ENCODE assay signal across 11 cellular contexts in the genomic region with DNA sequence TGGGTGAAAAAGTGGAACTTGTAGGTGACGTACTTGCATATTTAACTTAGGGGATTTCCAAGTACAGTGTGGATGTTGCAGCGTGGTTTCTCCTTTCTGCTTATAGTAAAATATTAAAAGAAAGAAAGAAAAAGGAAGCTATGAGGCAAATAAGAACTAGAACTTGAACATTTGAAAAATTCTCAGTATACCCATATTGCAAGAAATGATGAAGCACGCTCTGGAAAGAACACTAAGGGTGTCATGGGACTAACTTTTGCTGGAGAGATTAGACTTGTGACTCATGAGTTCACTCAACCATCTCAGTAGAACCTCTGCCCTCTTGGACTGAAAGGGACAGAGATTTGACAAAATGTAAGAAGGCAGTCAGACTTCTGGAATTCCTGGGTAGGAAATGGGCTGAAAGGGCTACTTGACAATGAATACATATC.
A peak's percentile ranks its signal among the peaks of the same experiment; 100 is the strongest.
DNase-seq lines count a peak whose midpoint lies in the region; ATAC-seq and TF ChIP-seq lines count a peak whose summit lies in the region.
"Had no signal": no experiment of that assay in that cellular context is flagged by ENCODE, and none has a peak within 500 bp of the region (broad histone marks: within the 10 kb centered on the region; RNA-seq: fewer than 3 reads in every experiment).

No MANE protein-coding gene starts in this region.

- H4K8ac ChIP-seq in IMR-90 (ENCODE audit: low read depth in 2 of 2, low read length in 2 of 2), result no peak overlapping the region

- no peak for TF ChIP-seq CTCF in IMR-90 (conservative IDR thresholded peaks at IDR 0.05; ENCODE audit: low read depth, low read length)

- no peaks in the 10 kb centered on the region for H3K36me3 ChIP-seq in IMR-90 (ENCODE audit: control insufficient read depth, insufficient read depth, low read length)

- no peaks in the 10 kb centered on the region for H3K9me3 ChIP-seq in IMR-90 (ENCODE audit: control insufficient read depth, insufficient read depth, low read length)

- peak overlapping the region; percentile 62 for H3K4me3 Mint-ChIP-seq in memory B cell
- no peak overlapping the region for H3K4me3 Mint-ChIP-seq in activated naive CD8-positive, alpha-beta T cell treated with anti-CD3 and anti-CD28 coated beads for 36 hours
- H3K4me3 Mint-ChIP-seq: activated naive CD8-positive, alpha-beta T cell treated with anti-CD3 and anti-CD28 coated beads, Interleukin-2, amount 50 U/mL, for 24 hours had no signal

- no peaks in the 10 kb centered on the region for H3K4me1 ChIP-seq in IMR-90 (ENCODE audit: control insufficient read depth, insufficient read depth, low read length)

- POLR2A ChIA-PET in IMR-90 (lab: Charles Lee; ENCODE audit: unreplicated experiment), result no interaction called here

- dilution Hi-C loops in IMR-90 (cut with HindIII; ENCODE audit: low sequenced_read_pairs, unreplicated experiment), result no loop called here

- H3K9me1 ChIP-seq in IMR-90 (ENCODE audit: insufficient read depth, low read length), result no peaks in the 10 kb centered on the region

- H2BK15ac ChIP-seq in IMR-90 (ENCODE audit: low read depth, low read length), result no peak overlapping the region

- no TSS peak for BruUV-seq in IMR-90 (replicated peaks; lab: Mats Ljungman, UMichigan)

- no peak overlapping the region for H3K27ac ChIP-seq in IMR-90 (ENCODE audit: insufficient read depth, low read length)

- H3K9me3 Mint-ChIP-seq in memory B cell, result no peaks in the 10 kb centered on the region
- no peaks in the 10 kb centered on the region for H3K9me3 Mint-ChIP-seq in activated naive CD8-positive, alpha-beta T cell treated with anti-CD3 and anti-CD28 coated beads for 36 hours

- peak overlapping the region; percentile 99 for H3K27ac Mint-ChIP-seq in memory B cell
- no peak overlapping the region for H3K27ac Mint-ChIP-seq in activated naive CD8-positive, alpha-beta T cell treated with anti-CD3 and anti-CD28 coated beads for 36 hours
- H3K27ac Mint-ChIP-seq: activated naive CD8-positive, alpha-beta T cell treated with anti-CD3 and anti-CD28 coated beads, Interleukin-2, amount 50 U/mL, for 24 hours had no signal

- in situ Hi-C loops in IMR-90 (cut with MboI; ENCODE audit: low sequenced_read_pairs), result no loop called here

- no peak overlapping the region for H2AK9ac ChIP-seq in IMR-90 (replicated peaks; ENCODE audit: low read depth, low read length, poor library complexity)

- H4K91ac ChIP-seq in IMR-90 (ENCODE audit: insufficient read depth, low read depth, low read length), result no peak overlapping the region

- DNase-seq in IMR-90 (peak; percentile 74), memory B cell (ENCODE audit: low spot score in 2 of 2) (peak in 1 of 2 donors; percentile 46), NCI-H2029 (lab: John Stamatoyannopoulos, UW) (no peak), erythroblast (lab: John Stamatoyannopoulos, UW) (no peak), NCI-H526 treated with DMSO at 0.1 percent for 48 hours (lab: John Stamatoyannopoulos, UW) (no peak)
- DNase-seq in activated naive CD8-positive, alpha-beta T cell treated with anti-CD3 and anti-CD28 coated beads for 36 hours, result no peak
- DNase-seq: activated naive CD8-positive, alpha-beta T cell treated with anti-CD3 and anti-CD28 coated beads, Interleukin-2, amount 50 U/mL, for 24 hours; islet precursor cell; NCI-H1105 had no signal

- no peak overlapping the region for H2AK5ac ChIP-seq in IMR-90 (ENCODE audit: low read depth, low read length)

- no peaks in the 10 kb centered on the region for H3K79me1 ChIP-seq in IMR-90 (ENCODE audit: low read depth in 1 of 2, low read length in 2 of 2)

- no peak for TF ChIP-seq RAD21 in IMR-90 (IDR thresholded peaks at IDR 0.05; ENCODE audit: low read length)

- no peak overlapping the region for H3K23ac ChIP-seq in IMR-90 (ENCODE audit: low read depth, low read length)

- peaks cover 32% of the 10 kb centered on the region for H3K4me1 Mint-ChIP-seq in memory B cell
- H3K4me1 Mint-ChIP-seq in activated naive CD8-positive, alpha-beta T cell treated with anti-CD3 and anti-CD28 coated beads for 36 hours, result no peaks in the 10 kb centered on the region
- H3K4me1 Mint-ChIP-seq: activated naive CD8-positive, alpha-beta T cell treated with anti-CD3 and anti-CD28 coated beads, Interleukin-2, amount 50 U/mL, for 24 hours had no signal

- H3K36me3 Mint-ChIP-seq in memory B cell, result peaks cover 2% of the 10 kb centered on the region
- no peaks in the 10 kb centered on the region for H3K36me3 Mint-ChIP-seq in activated naive CD8-positive, alpha-beta T cell treated with anti-CD3 and anti-CD28 coated beads for 36 hours

- no peak overlapping the region for H2BK20ac ChIP-seq in IMR-90 (ENCODE audit: low read depth, low read length)

- no peak overlapping the region for H3K56ac ChIP-seq in IMR-90 (ENCODE audit: extremely low read depth, insufficient read depth, low read length)

- no peaks in the 10 kb centered on the region for H3K27me3 Mint-ChIP-seq in memory B cell
- no peaks in the 10 kb centered on the region for H3K27me3 Mint-ChIP-seq in activated naive CD8-positive, alpha-beta T cell treated with anti-CD3 and anti-CD28 coated beads for 36 hours
- H3K27me3 Mint-ChIP-seq: activated naive CD8-positive, alpha-beta T cell treated with anti-CD3 and anti-CD28 coated beads, Interleukin-2, amount 50 U/mL, for 24 hours had no signal

- intact Hi-C loops in IMR-90 (cut with micrococcal nuclease), result no loop called here

- no peak overlapping the region for H3K14ac ChIP-seq in IMR-90 (replicated peaks; ENCODE audit: low read depth, low read length)

- H3K4ac ChIP-seq in IMR-90 (ENCODE audit: low read depth, low read length), result no peak overlapping the region

- H3K4me3 ChIP-seq in IMR-90 (ENCODE audit: insufficient read depth, low read depth, low read length), result no peak overlapping the region

- H2BK5ac ChIP-seq in IMR-90 (ENCODE audit: low read depth, low read length, poor library complexity, severe bottlenecking), result no peak overlapping the region

- no peaks in the 10 kb centered on the region for H3K27me3 ChIP-seq in IMR-90 (ENCODE audit: control insufficient read depth, insufficient read depth, low read length)

- no CpG with 5 or more reads among the region's 3 CpGs for WGBS in IMR-90 (ENCODE audit: extremely low coverage in 2 of 2, insufficient read length in 1 of 2), 2 experiments

- H4K20me1 ChIP-seq in IMR-90 (ENCODE audit: insufficient read depth, low read length), result no peaks in the 10 kb centered on the region

- no peak overlapping the region for H3K4me2 ChIP-seq in IMR-90 (ENCODE audit: low read depth, low read length)

- ATAC-seq in GM18873 (IDR thresholded peaks at IDR 0.05; ENCODE audit: low FRiP score, unreplicated experiment), result peak; percentile 93
- ATAC-seq in HG02678 (IDR thresholded peaks at IDR 0.05; ENCODE audit: unreplicated experiment), result peak; percentile 88
- ATAC-seq in IMR-90 (ENCODE audit: low read depth), result peak; percentile 46
- peak; percentile 87 for ATAC-seq in memory B cell (ENCODE audit: low read depth)
- ATAC-seq: activated naive CD8-positive, alpha-beta T cell treated with anti-CD3 and anti-CD28 coated beads, Interleukin-2, amount 50 U/mL, for 24 hours had no signal

- H2BK120ac ChIP-seq in IMR-90 (ENCODE audit: low read depth, low read length), result no peak overlapping the region

- no peak overlapping the region for H2AFZ ChIP-seq in IMR-90 (replicated peaks; ENCODE audit: low read length, poor library complexity)

- no peak overlapping the region for H3K9ac ChIP-seq in IMR-90 (ENCODE audit: low read depth, low read length)

- CTCF ChIA-PET in IMR-90 (lab: Yijun Ruan, JAX), result no interaction called here

- H4K5ac ChIP-seq in IMR-90 (ENCODE audit: low read depth, low read length), result no peak overlapping the region

- no peak for TF ChIP-seq POLR2A in IMR-90 (IDR thresholded peaks at IDR 0.05; ENCODE audit: low read depth, low read length)
- no peak for TF ChIP-seq POLR2A in erythroblast (IDR thresholded peaks at IDR 0.05; ENCODE audit: low read length)

- no peak overlapping the region for H3K18ac ChIP-seq in IMR-90 (ENCODE audit: low read depth, low read length)

TF ChIP-seq in IMR-90, 13 proteins besides CTCF, POLR2A, EP300 and RAD21:
- TF ChIP-seq MAZ (IDR thresholded peaks at IDR 0.05; ENCODE audit: borderline replicate concordance, low read depth, low read length) (no peak), BHLHE40 (IDR thresholded peaks at IDR 0.05; ENCODE audit: low read depth, low read length) (no peak), RFX5 (IDR thresholded peaks at IDR 0.05; ENCODE audit: low read depth, low read length) (no peak), NFE2L2 (IDR thresholded peaks at IDR 0.05; ENCODE audit: low read depth, low read length) (no peak), CHD1 (IDR thresholded peaks at IDR 0.05; ENCODE audit: low read depth, low read length) (no peak), MAFK (IDR thresholded peaks at IDR 0.05; ENCODE audit: low read depth, low read length) (no peak), CEBPB (IDR thresholded peaks at IDR 0.05; ENCODE audit: low read depth, low read length) (no peak), SMC3 (IDR thresholded peaks at IDR 0.05; ENCODE audit: low read depth, low read length) (no peak), FOS (IDR thresholded peaks at IDR 0.05; ENCODE audit: low read depth, low read length) (no peak), RCOR1 (IDR thresholded peaks at IDR 0.05; ENCODE audit: insufficient replicate concordance, low read length) (no peak), MXI1 (IDR thresholded peaks at IDR 0.05; ENCODE audit: borderline replicate concordance, low read depth, low read length) (no peak)
- TF ChIP-seq, protein P1, sequence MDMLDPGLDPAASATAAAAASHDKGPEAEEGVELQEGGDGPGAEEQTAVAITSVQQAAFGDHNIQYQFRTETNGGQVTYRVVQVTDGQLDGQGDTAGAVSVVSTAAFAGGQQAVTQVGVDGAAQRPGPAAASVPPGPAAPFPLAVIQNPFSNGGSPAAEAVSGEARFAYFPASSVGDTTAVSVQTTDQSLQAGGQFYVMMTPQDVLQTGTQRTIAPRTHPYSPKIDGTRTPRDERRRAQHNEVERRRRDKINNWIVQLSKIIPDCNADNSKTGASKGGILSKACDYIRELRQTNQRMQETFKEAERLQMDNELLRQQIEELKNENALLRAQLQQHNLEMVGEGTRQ (IDR thresholded peaks at IDR 0.05; ENCODE audit: low read depth, low read length), result no peak
- TF ChIP-seq, protein P2, sequence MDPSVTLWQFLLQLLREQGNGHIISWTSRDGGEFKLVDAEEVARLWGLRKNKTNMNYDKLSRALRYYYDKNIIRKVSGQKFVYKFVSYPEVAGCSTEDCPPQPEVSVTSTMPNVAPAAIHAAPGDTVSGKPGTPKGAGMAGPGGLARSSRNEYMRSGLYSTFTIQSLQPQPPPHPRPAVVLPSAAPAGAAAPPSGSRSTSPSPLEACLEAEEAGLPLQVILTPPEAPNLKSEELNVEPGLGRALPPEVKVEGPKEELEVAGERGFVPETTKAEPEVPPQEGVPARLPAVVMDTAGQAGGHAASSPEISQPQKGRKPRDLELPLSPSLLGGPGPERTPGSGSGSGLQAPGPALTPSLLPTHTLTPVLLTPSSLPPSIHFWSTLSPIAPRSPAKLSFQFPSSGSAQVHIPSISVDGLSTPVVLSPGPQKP (IDR thresholded peaks at IDR 0.05; ENCODE audit: borderline replicate concordance, low read depth, low read length), result no peak
